34 cellular contexts compared by ENCODE assay signal in genomic region chr14:25993830-25994229, GRCh38.
"Had no signal": no experiment of that assay in that cellular context is flagged by ENCODE, and none has a peak within 500 bp of the region (broad histone marks: within the 10 kb centered on the region; RNA-seq: fewer than 3 reads in every experiment).

No MANE protein-coding gene starts in this region.

- H3K4me3 ChIP-seq: MG63 had no signal

- H3K9me3 ChIP-seq: MG63 had no signal

- H3K9ac ChIP-seq: KMS-11 had no signal

- H3K27me3 ChIP-seq: MG63 had no signal

- H3K27ac ChIP-seq: KMS-11 had no signal

- H3K4me2 ChIP-seq: KMS-11 had no signal

- H3K36me3 ChIP-seq: MG63 had no signal

- DNase-seq: Karpas-422, Kasumi-1, MG63, MM.1S, MV-4-11, NCI-H1048, NCI-H1092, NCI-H1092 treated with DMSO at 0.1 percent for 48 hours, NCI-H1105 treated with DMSO at 0.1 percent for 48 hours, NCI-H1417, NCI-H1417 treated with DMSO at 0.1 percent for 48 hours, NCI-H1436, NCI-H1436 treated with DMSO at 0.1 percent for 48 hours, NCI-H146, NCI-H1694, NCI-H1694 treated with DMSO at 0.1 percent for 48 hours, NCI-H187, NCI-H187 treated with DMSO at 0.1 percent for 48 hours, NCI-H1930, NCI-H2029, NCI-H2029 treated with DMSO at 0.1 percent for 48 hours, NCI-H2081, NCI-H2081 treated with DMSO at 0.1 percent for 48 hours, NCI-H2107, NCI-H2171, NCI-H2171 treated with DMSO at 0.1 percent for 48 hours, NCI-H2227 treated with DMSO at 0.1 percent for 48 hours, NCI-H226, NCI-H345, NCI-H446, NCI-H446 treated with DMSO at 0.1 percent for 48 hours, NCI-H510A, NCI-H510A treated with DMSO at 0.1 percent for 48 hours had no signal
